In the genomic region with DNA sequence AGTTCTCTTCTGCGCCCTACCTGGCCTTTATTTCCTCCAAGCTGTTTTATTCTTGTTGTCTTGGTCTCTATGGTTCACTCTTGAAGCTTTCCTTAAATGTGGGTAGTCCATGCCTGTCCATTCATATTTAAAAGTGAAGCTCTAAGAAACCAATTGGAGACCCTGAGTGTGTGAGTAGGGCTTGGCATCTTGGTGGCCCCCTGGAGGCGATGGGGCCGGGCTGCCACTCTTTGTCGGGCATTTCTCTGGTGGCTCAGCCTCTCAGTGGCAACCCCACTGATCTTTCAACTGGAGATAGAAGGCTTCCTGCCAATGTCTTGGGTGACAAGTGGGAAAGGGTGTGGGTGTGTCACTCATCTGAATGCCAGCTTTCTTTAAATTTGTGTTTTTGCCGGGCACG, we compare ENCODE assay signal across 24 cellular contexts. TPM values are rescaled to one million over a fixed set of nuclear protein-coding genes. Genes with fewer than 3 reads are reported as not detected.
DNase-seq lines count a peak whose midpoint lies in the region; ATAC-seq, FAIRE-seq and TF ChIP-seq lines count a peak whose summit lies in the region.
"Had no signal": no experiment of that assay in that cellular context is flagged by ENCODE, and none has a peak within 500 bp of the region (broad histone marks: within the 10 kb centered on the region; RNA-seq: fewer than 3 reads in every experiment).

No MANE protein-coding gene starts in this region.

- H3K27ac Mint-ChIP-seq in activated CD8-positive, alpha-beta memory T cell treated with anti-CD3 and anti-CD28 coated beads, Interleukin-2, amount 10 ng/mL, durations not matched to agents 7 days and 5 days = peak overlapping the region; percentile 19
- H3K27ac Mint-ChIP-seq in stimulated activated naive B cell treated with anti-CD40 and anti-IgM and Interleukin-4, amounts not matched to agents 10 μg/mL and 1 μg/mL and 100 μg/mL, for 72 hours = peak overlapping the region; percentile 14
- H3K27ac Mint-ChIP-seq in activated CD4-positive, alpha-beta T cell treated with anti-CD3 and anti-CD28 coated beads for 36 hours = no peak overlapping the region
- H3K27ac Mint-ChIP-seq: activated CD4-positive, alpha-beta T cell treated with anti-CD3 and anti-CD28 coated beads, Interleukin-2, amount 10 ng/mL, durations not matched to agents 7 days and 5 days; brain; T-helper 1 cell treated with Interleukin-12 subunit alpha and Interleukin-12 subunit beta and Interleukin-4 antibody, amounts not matched to agents 30 μg/mL and 1 μg/mL, for 36 hours had no signal

- H3K9me2 ChIP-seq in Loucy (replicated peaks; ENCODE audit: low read depth, low read length) = no peaks in the 10 kb centered on the region

- CTCF ChIA-PET in activated CD8-positive, alpha-beta memory T cell treated with anti-CD3 and anti-CD28 coated beads, Interleukin-2, amount 10 ng/mL, durations not matched to agents 7 days and 5 days (lab: Charles Lee) = interaction anchor here (0.7 to 1.3 kb wide), 5 partner anchors 10 to 101 kb away, joined by 3 to 6 read pairs (median 5); a partner anchor contains a TSS
- CTCF ChIA-PET in GM12878 (lab: Yijun Ruan, JAX) = interaction anchor here (1.5 to 4.2 kb wide), 2 partner anchors 9 to 11 kb away, joined by 5 to 14 read pairs; a partner anchor contains a TSS
- CTCF ChIA-PET in activated CD4-positive, alpha-beta T cell treated with anti-CD3 and anti-CD28 coated beads for 36 hours (lab: Charles Lee) = interaction anchor here (0.6 to 2.9 kb wide), 5 partner anchors 10 to 84 kb away, joined by 3 to 12 read pairs (median 3); no protein-coding TSS in a partner anchor

- H3K4me1 ChIP-seq in Loucy (ENCODE audit: insufficient read depth, low read length, poor library complexity, severe bottlenecking) = no peaks in the 10 kb centered on the region
- no peaks in the 10 kb centered on the region; the same call in 1 of the 2 replicates for H3K4me1 ChIP-seq in GM12878 (ENCODE audit: control insufficient read depth, insufficient read depth, low read length)
- H3K4me1 ChIP-seq: Caco-2, psoas muscle, transverse colon had no signal

- in situ Hi-C loops in GM12878 (cut with MboI) = no loop called here

- BruUV-seq in GM12878 (replicated peaks; lab: Mats Ljungman, UMichigan) = no TSS peak

- H3K4me2 ChIP-seq in Loucy (ENCODE audit: low read depth, low read length, poor library complexity, severe bottlenecking) (no peak overlapping the region), GM12878 (ENCODE audit: control insufficient read depth, insufficient read depth) (no peak overlapping the region)

- H3K27ac ChIP-seq in GM12878 (ENCODE audit: control insufficient read depth, insufficient read depth) = no peak overlapping the region
- H3K27ac ChIP-seq: psoas muscle, stomach, transverse colon had no signal

- FAIRE-seq in GM12878 (lab: Jason Lieb, UNC) = no peak
- FAIRE-seq: RCC 7860 had no signal

- no peaks in the 10 kb centered on the region for H3K79me2 ChIP-seq in Loucy (ENCODE audit: insufficient read depth, low read length)
- no peaks in the 10 kb centered on the region for H3K79me2 ChIP-seq in GM12878 (ENCODE audit: control insufficient read depth, insufficient read depth, low read length)

- no peak for DNase-seq in activated CD8-positive, alpha-beta memory T cell treated with anti-CD3 and anti-CD28 coated beads, Interleukin-2, amount 10 ng/mL, durations not matched to agents 7 days and 5 days
- DNase-seq in activated CD8-positive, alpha-beta memory T cell treated with anti-CD3 and anti-CD28 coated beads for 24 hours = no peak
- DNase-seq in GM12878 (ENCODE audit: low read depth, low spot score) = no peak
- no peak for DNase-seq in stimulated activated naive B cell treated with anti-CD40 and anti-IgM and Interleukin-4, amounts not matched to agents 10 μg/mL and 1 μg/mL and 100 μg/mL, for 72 hours
- DNase-seq in ureter (ENCODE audit: low spot score) = no peak
- no peak for DNase-seq in activated CD4-positive, alpha-beta T cell treated with anti-CD3 and anti-CD28 coated beads for 36 hours
- DNase-seq: activated CD4-positive, alpha-beta T cell treated with anti-CD3 and anti-CD28 coated beads, Interleukin-2, amount 10 ng/mL, durations not matched to agents 7 days and 5 days; activated CD8-positive, alpha-beta memory T cell treated with anti-CD3 and anti-CD28 coated beads, Interleukin-2, amount 50 U/mL, for 48 hours; activated gamma-delta T cell; Caco-2; Karpas-422; NCI-H1048; NCI-H187; NCI-H526; psoas muscle; stomach; transverse colon had no signal

- no peak for TF ChIP-seq POLR2A in GM12878 (IDR thresholded peaks at IDR 0.05; ENCODE audit: low read depth, low read length)

- RAD21 ChIA-PET in GM12878 (lab: Charles Lee; ENCODE audit: unreplicated experiment) = interaction anchor here (0.8 to 1.2 kb wide), 2 partner anchors 10 kb away, joined by 3 read pairs; no protein-coding TSS in a partner anchor

- peaks cover 38% of the 10 kb centered on the region for H3K36me3 Mint-ChIP-seq in activated CD8-positive, alpha-beta memory T cell treated with anti-CD3 and anti-CD28 coated beads, Interleukin-2, amount 10 ng/mL, durations not matched to agents 7 days and 5 days
- H3K36me3 Mint-ChIP-seq in stimulated activated naive B cell treated with anti-CD40 and anti-IgM and Interleukin-4, amounts not matched to agents 10 μg/mL and 1 μg/mL and 100 μg/mL, for 72 hours = peaks cover 55 to 64% of the 10 kb centered on the region in 2 donors
- H3K36me3 Mint-ChIP-seq in activated CD4-positive, alpha-beta T cell treated with anti-CD3 and anti-CD28 coated beads for 36 hours (ENCODE audit: low read depth) = peaks cover 48% of the 10 kb centered on the region

- no peak overlapping the region for H3K9ac ChIP-seq in Loucy (ENCODE audit: low read depth, low read length, poor library complexity, severe bottlenecking)
- H3K9ac ChIP-seq in GM12878 (ENCODE audit: control insufficient read depth, insufficient read depth, low read length) = no peak overlapping the region

- no peak for ATAC-seq in activated CD8-positive, alpha-beta memory T cell treated with anti-CD3 and anti-CD28 coated beads, Interleukin-2, amount 10 ng/mL, durations not matched to agents 7 days and 5 days
- peak; percentile 25; the same call in 1 of the 3 replicates for ATAC-seq in GM12878
- ATAC-seq in stimulated activated naive B cell treated with anti-CD40 and anti-IgM and Interleukin-4, amounts not matched to agents 10 μg/mL and 1 μg/mL and 100 μg/mL, for 72 hours (replicated peaks) = no peak
- no peak for ATAC-seq in GM21526 (IDR thresholded peaks at IDR 0.05; ENCODE audit: low FRiP score, unreplicated experiment)
- ATAC-seq in activated CD4-positive, alpha-beta T cell treated with anti-CD3 and anti-CD28 coated beads for 36 hours = no peak
- ATAC-seq: psoas muscle had no signal

- TF ChIP-seq CTCF in Loucy (conservative IDR thresholded peaks at IDR 0.05; ENCODE audit: low read length) (peak; percentile 54), GM12878 (IDR thresholded peaks at IDR 0.05 in 2 of 3, conservative IDR thresholded peaks at IDR 0.05 in 1 of 3; ENCODE audit: control insufficient read depth in 2 of 3, extremely low read depth in 1 of 3, insufficient read depth in 1 of 3, low read depth in 3 of 3, low read length in 3 of 3) (no peak)

- intact Hi-C loops in GM12878 (cut with micrococcal nuclease; ENCODE audit: unreplicated experiment) = no loop called here
- intact Hi-C loops in activated CD4-positive, alpha-beta T cell treated with anti-CD3 and anti-CD28 coated beads for 36 hours (cut with DNase I, micrococcal nuclease) = no loop called here

- POLR2A ChIA-PET in GM12878 (lab: Charles Lee) = interaction anchor here (0.6 to 3.3 kb wide), 6 partner anchors 10 to 110 kb away, joined by 3 to 21 read pairs (median 5); a partner anchor contains a TSS
- POLR2A ChIA-PET in activated CD4-positive, alpha-beta T cell treated with anti-CD3 and anti-CD28 coated beads for 36 hours (lab: Charles Lee) = interaction anchor here (0.6 to 1.1 kb wide), 2 partner anchors 9 to 1286 kb away, joined by 3 to 4 read pairs; no protein-coding TSS in a partner anchor

- no peak overlapping the region for H3K4me3 Mint-ChIP-seq in activated CD8-positive, alpha-beta memory T cell treated with anti-CD3 and anti-CD28 coated beads, Interleukin-2, amount 10 ng/mL, durations not matched to agents 7 days and 5 days
- no peak overlapping the region for H3K4me3 Mint-ChIP-seq in stimulated activated naive B cell treated with anti-CD40 and anti-IgM and Interleukin-4, amounts not matched to agents 10 μg/mL and 1 μg/mL and 100 μg/mL, for 72 hours
- H3K4me3 Mint-ChIP-seq in activated CD4-positive, alpha-beta T cell treated with anti-CD3 and anti-CD28 coated beads for 36 hours = no peak overlapping the region
- H3K4me3 Mint-ChIP-seq: activated CD4-positive, alpha-beta T cell treated with anti-CD3 and anti-CD28 coated beads, Interleukin-2, amount 10 ng/mL, durations not matched to agents 7 days and 5 days; brain; T-helper 1 cell treated with Interleukin-12 subunit alpha and Interleukin-12 subunit beta and Interleukin-4 antibody, amounts not matched to agents 30 μg/mL and 1 μg/mL, for 36 hours had no signal

- H3K36me3 ChIP-seq in Loucy (ENCODE audit: insufficient read depth, low read length) (peaks cover 26% of the 10 kb centered on the region; the same call in 1 of the 2 replicates), GM12878 (ENCODE audit: control insufficient read depth in 2 of 2, insufficient read depth in 2 of 2, low read length in 1 of 2) (peaks cover 21 to 24% of the 10 kb centered on the region in 2 experiments)

- no peak overlapping the region for H2AFZ ChIP-seq in Loucy (ENCODE audit: low read length)
- H2AFZ ChIP-seq in GM12878 (ENCODE audit: control insufficient read depth, low read depth, low read length) = no peak overlapping the region

- H4K20me1 ChIP-seq in Loucy (ENCODE audit: insufficient read depth, low read length, poor library complexity, severe bottlenecking) (no peaks in the 10 kb centered on the region), GM12878 (ENCODE audit: control insufficient read depth, insufficient read depth) (no peaks in the 10 kb centered on the region)

- H3K9me3 Mint-ChIP-seq in activated CD8-positive, alpha-beta memory T cell treated with anti-CD3 and anti-CD28 coated beads, Interleukin-2, amount 10 ng/mL, durations not matched to agents 7 days and 5 days (ENCODE audit: low read depth) = no peaks in the 10 kb centered on the region
- H3K9me3 Mint-ChIP-seq in stimulated activated naive B cell treated with anti-CD40 and anti-IgM and Interleukin-4, amounts not matched to agents 10 μg/mL and 1 μg/mL and 100 μg/mL, for 72 hours = no peaks in the 10 kb centered on the region
- H3K9me3 Mint-ChIP-seq in activated CD4-positive, alpha-beta T cell treated with anti-CD3 and anti-CD28 coated beads for 36 hours (ENCODE audit: low read depth) = no peaks in the 10 kb centered on the region
- H3K9me3 Mint-ChIP-seq: activated CD4-positive, alpha-beta T cell treated with anti-CD3 and anti-CD28 coated beads, Interleukin-2, amount 10 ng/mL, durations not matched to agents 7 days and 5 days; brain; T-helper 1 cell treated with Interleukin-12 subunit alpha and Interleukin-12 subunit beta and Interleukin-4 antibody, amounts not matched to agents 30 μg/mL and 1 μg/mL, for 36 hours had no signal

- TF ChIP-seq RAD21 in GM12878 (IDR thresholded peaks at IDR 0.05; ENCODE audit: insufficient read depth, low read depth, low read length) = no peak

- H3F3A ChIP-seq in Loucy (ENCODE audit: low read depth) = no peaks in the 10 kb centered on the region; the same call in 1 of the 2 replicates

- no peak for TF ChIP-seq EP300 in GM12878 (IDR thresholded peaks at IDR 0.05; ENCODE audit: borderline replicate concordance in 1 of 2, control insufficient read depth in 1 of 2, low read depth in 2 of 2, low read length in 2 of 2)

- no peak overlapping the region for H3K4me3 ChIP-seq in Loucy (ENCODE audit: low read length, poor library complexity, severe bottlenecking)
- H3K4me3 ChIP-seq in GM12878 = no peak overlapping the region
- H3K4me3 ChIP-seq: lung, psoas muscle, stomach, transverse colon had no signal

- 85% methylated on average over 6 of the region's 6 CpGs for whole genome bisulfite sequencing in GM12878 (ENCODE audit: insufficient coverage, insufficient replicate concordance, low lambda C conversion rate, missing lambda C conversion rate)

- peaks cover 9% of the 10 kb centered on the region for H3K4me1 Mint-ChIP-seq in activated CD8-positive, alpha-beta memory T cell treated with anti-CD3 and anti-CD28 coated beads, Interleukin-2, amount 10 ng/mL, durations not matched to agents 7 days and 5 days
- H3K4me1 Mint-ChIP-seq in stimulated activated naive B cell treated with anti-CD40 and anti-IgM and Interleukin-4, amounts not matched to agents 10 μg/mL and 1 μg/mL and 100 μg/mL, for 72 hours = peaks cover 23 to 44% of the 10 kb centered on the region in 2 donors
- peaks cover 10% of the 10 kb centered on the region for H3K4me1 Mint-ChIP-seq in activated CD4-positive, alpha-beta T cell treated with anti-CD3 and anti-CD28 coated beads for 36 hours
- H3K4me1 Mint-ChIP-seq: brain had no signal

- SMC1A ChIA-PET in GM12878 (lab: Charles Lee; ENCODE audit: uncharacterized antibody, unreplicated experiment) = interaction anchor here (2.2 kb wide), 1 partner anchor 10 kb away, joined by 7 read pairs; a partner anchor contains a TSS

- H3K27me3 ChIP-seq in Loucy (ENCODE audit: insufficient read depth, low read length, poor library complexity, severe bottlenecking) (no peaks in the 10 kb centered on the region), GM12878 (replicated peaks in 1 of 2; ENCODE audit: control insufficient read depth in 2 of 2, insufficient read depth in 2 of 2, low read length in 1 of 2) (no peaks in the 10 kb centered on the region)
- H3K27me3 ChIP-seq: stomach, transverse colon had no signal

- H3K9me3 ChIP-seq in Loucy (ENCODE audit: insufficient read depth, low read depth, low read length) (no peaks in the 10 kb centered on the region), GM12878 (replicated peaks; ENCODE audit: control insufficient read depth, insufficient read depth, low read length) (no peaks in the 10 kb centered on the region)
- H3K9me3 ChIP-seq: Caco-2, psoas muscle, stomach, transverse colon had no signal

- no peaks in the 10 kb centered on the region for H3K27me3 Mint-ChIP-seq in activated CD8-positive, alpha-beta memory T cell treated with anti-CD3 and anti-CD28 coated beads, Interleukin-2, amount 10 ng/mL, durations not matched to agents 7 days and 5 days
- no peaks in the 10 kb centered on the region for H3K27me3 Mint-ChIP-seq in stimulated activated naive B cell treated with anti-CD40 and anti-IgM and Interleukin-4, amounts not matched to agents 10 μg/mL and 1 μg/mL and 100 μg/mL, for 72 hours
- no peaks in the 10 kb centered on the region for H3K27me3 Mint-ChIP-seq in activated CD4-positive, alpha-beta T cell treated with anti-CD3 and anti-CD28 coated beads for 36 hours
- H3K27me3 Mint-ChIP-seq: activated CD4-positive, alpha-beta T cell treated with anti-CD3 and anti-CD28 coated beads, Interleukin-2, amount 10 ng/mL, durations not matched to agents 7 days and 5 days; brain had no signal

RNA-seq across cellular contexts. Expression of a gene that starts 9.1 kb away (rescaled TPM):
- 10 to 100 TPM; 33.4 to 37.1 TPM for total RNA-seq in activated CD8-positive, alpha-beta memory T cell treated with anti-CD3 and anti-CD28 coated beads, Interleukin-2, amount 10 ng/mL, durations not matched to agents 7 days and 5 days
- 29.8 and 33.1 TPM in 2 replicates for total RNA-seq in GM12878 (2013; cell fraction: nucleolus; rRNA removed)
- total RNA-seq in GM12878 (2014; rRNA removed) (39.0 and 43.1 TPM in 2 replicates), GM12878 (2014; rRNA removed; fragmentation: Illumina TruSeq; extraction: Trizol) (17.8 and 19.9 TPM in 2 replicates), GM12878 (2021) (37.7 and 39.2 TPM in 2 replicates), ureter (49.4 TPM)
- polyA plus RNA-seq in GM12878 (2011; ENCODE audit: low read depth) = 51.7 TPM
- polyA plus RNA-seq in GM12878 (2011; rRNA removed) (12.1 and 23.8 TPM in 2 replicates), GM12878 (2014; fragmentation: Illumina TruSeq; extraction: Trizol) (13.0 and 14.3 TPM in 2 replicates), GM12878 (2014; fragmentation: Nextera tagmentation; extraction: Ambion mirVana) (10 to 100 TPM in 1 of 2 experiments, 1 to 10 TPM in 1; 7.1 to 21.3 TPM), GM12878 (2014; rRNA removed) (42.0 and 43.7 TPM in 2 replicates), GM12878 (2016; fragmentation: Nextera tagmentation; extraction: Ambion mirVana) (10 to 100 TPM; 49.9 to 63.0 TPM)
- polyA plus RNA-seq in GM12878 (2011; cell fraction: cytosol; rRNA removed) = 46.6 and 51.8 TPM in 2 replicates
- 127 and 150 TPM in 2 replicates for polyA plus RNA-seq in GM12878 (2011; cell fraction: nucleus; rRNA removed)
- polyA plus RNA-seq in GM12878 (2012) = 58.6 and 62.0 TPM in 2 replicates
- 17.3 and 43.3 TPM in 2 replicates for polyA minus RNA-seq in GM12878 (2011; rRNA and poly(A)+ RNA removed)
- polyA minus RNA-seq in GM12878 (2011; cell fraction: cytosol; rRNA and poly(A)+ RNA removed) = 11.9 and 17.4 TPM in 2 replicates
- 21.6 and 24.4 TPM in 2 replicates for polyA minus RNA-seq in GM12878 (2011; cell fraction: nucleus; rRNA and poly(A)+ RNA removed)
- total RNA-seq in activated CD4-positive, alpha-beta T cell treated with anti-CD3 and anti-CD28 coated beads for 36 hours = 10 to 100 TPM; 23.9 to 27.1 TPM

RNA-seq across cellular contexts. Expression of a gene that starts 9.2 kb away (rescaled TPM):
- 10 to 100 TPM; 83.8 to 84.1 TPM for total RNA-seq in activated CD8-positive, alpha-beta memory T cell treated with anti-CD3 and anti-CD28 coated beads, Interleukin-2, amount 10 ng/mL, durations not matched to agents 7 days and 5 days
- 102 and 104 TPM in 2 replicates for total RNA-seq in GM12878 (2013; cell fraction: nucleolus; rRNA removed)
- total RNA-seq in GM12878 (2014; rRNA removed) (102 and 115 TPM in 2 replicates), GM12878 (2014; rRNA removed; fragmentation: Illumina TruSeq; extraction: Trizol) (31.0 and 37.7 TPM in 2 replicates), GM12878 (2021) (87.7 and 91.0 TPM in 2 replicates), ureter (82.7 TPM)
- polyA plus RNA-seq in GM12878 (2011; ENCODE audit: low read depth) = 12.2 TPM
- polyA plus RNA-seq in GM12878 (2011; rRNA removed) (21.2 and 38.5 TPM in 2 replicates), GM12878 (2014; fragmentation: Illumina TruSeq; extraction: Trizol) (6.0 and 17.0 TPM in 2 replicates), GM12878 (2014; fragmentation: Nextera tagmentation; extraction: Ambion mirVana) (10 to 100 TPM in 1 of 2 experiments, 1 to 10 TPM in 1; 6.7 to 20.9 TPM), GM12878 (2014; rRNA removed) (94.4 and 118 TPM in 2 replicates), GM12878 (2016; fragmentation: Nextera tagmentation; extraction: Ambion mirVana) (10 to 100 TPM; 95.8 to 99.2 TPM)
- polyA plus RNA-seq in GM12878 (2011; cell fraction: cytosol; rRNA removed) = 53.8 and 85.1 TPM in 2 replicates
- polyA plus RNA-seq in GM12878 (2011; cell fraction: nucleus; rRNA removed) = 263 and 319 TPM in 2 replicates
- 55.3 and 55.6 TPM in 2 replicates for polyA plus RNA-seq in GM12878 (2012)
- 22.2 and 53.0 TPM in 2 replicates for polyA minus RNA-seq in GM12878 (2011; rRNA and poly(A)+ RNA removed)
- 34.4 and 40.9 TPM in 2 replicates for polyA minus RNA-seq in GM12878 (2011; cell fraction: cytosol; rRNA and poly(A)+ RNA removed)
- polyA minus RNA-seq in GM12878 (2011; cell fraction: nucleus; rRNA and poly(A)+ RNA removed) = 84.9 and 120 TPM in 2 replicates
- total RNA-seq in activated CD4-positive, alpha-beta T cell treated with anti-CD3 and anti-CD28 coated beads for 36 hours = 10 to 100 TPM; 61.8 to 74.1 TPM

RNA-seq across cellular contexts. Expression of a gene that starts 10.4 kb away (rescaled TPM):
- 100 to 1,000 TPM; 210 to 217 TPM for total RNA-seq in activated CD8-positive, alpha-beta memory T cell treated with anti-CD3 and anti-CD28 coated beads, Interleukin-2, amount 10 ng/mL, durations not matched to agents 7 days and 5 days
- 61.4 and 74.8 TPM in 2 replicates for total RNA-seq in GM12878 (2013; cell fraction: nucleolus; rRNA removed)
- total RNA-seq in GM12878 (2014; rRNA removed) = 122 and 145 TPM in 2 replicates
- 44.4 and 47.3 TPM in 2 replicates for total RNA-seq in GM12878 (2014; rRNA removed; fragmentation: Illumina TruSeq; extraction: Trizol)
- 192 and 211 TPM in 2 replicates for total RNA-seq in GM12878 (2021)
- polyA plus RNA-seq in GM12878 (2011; ENCODE audit: low read depth) = 57.0 TPM
- polyA plus RNA-seq in GM12878 (2011; rRNA removed) = 24.2 and 86.8 TPM in 2 replicates
- polyA plus RNA-seq in GM12878 (2011; cell fraction: cytosol; rRNA removed) = 97.0 and 110 TPM in 2 replicates
- 329 and 373 TPM in 2 replicates for polyA plus RNA-seq in GM12878 (2011; cell fraction: nucleus; rRNA removed)
- polyA plus RNA-seq in GM12878 (2012) = 92.1 and 115 TPM in 2 replicates
- 6.8 and 49.0 TPM in 2 replicates for polyA plus RNA-seq in GM12878 (2014; fragmentation: Illumina TruSeq; extraction: Trizol)
- 1 to 10 TPM; 2.0 to 9.2 TPM for polyA plus RNA-seq in GM12878 (2014; fragmentation: Nextera tagmentation; extraction: Ambion mirVana)
- polyA plus RNA-seq in GM12878 (2014; rRNA removed) = 141 and 191 TPM in 2 replicates
- 100 to 1,000 TPM; 198 to 207 TPM for polyA plus RNA-seq in GM12878 (2016; fragmentation: Nextera tagmentation; extraction: Ambion mirVana)
- 40.8 and 53.4 TPM in 2 replicates for polyA minus RNA-seq in GM12878 (2011; rRNA and poly(A)+ RNA removed)
- 38.1 and 44.0 TPM in 2 replicates for polyA minus RNA-seq in GM12878 (2011; cell fraction: cytosol; rRNA and poly(A)+ RNA removed)
- 37.7 and 55.4 TPM in 2 replicates for polyA minus RNA-seq in GM12878 (2011; cell fraction: nucleus; rRNA and poly(A)+ RNA removed)
- 15.5 TPM for total RNA-seq in ureter
- total RNA-seq in activated CD4-positive, alpha-beta T cell treated with anti-CD3 and anti-CD28 coated beads for 36 hours = 100 to 1,000 TPM; 182 to 184 TPM
- total RNA-seq: H4 had no signal

RNA-seq across cellular contexts. Expression of a gene that starts 13.5 kb away (rescaled TPM):
- total RNA-seq in activated CD8-positive, alpha-beta memory T cell treated with anti-CD3 and anti-CD28 coated beads, Interleukin-2, amount 10 ng/mL, durations not matched to agents 7 days and 5 days = 10 to 100 TPM; 29.7 to 37.0 TPM
- total RNA-seq in GM12878 (2013; cell fraction: nucleolus; rRNA removed) = 16.4 and 16.5 TPM in 2 replicates
- total RNA-seq in GM12878 (2014; rRNA removed) = 19.8 and 26.1 TPM in 2 replicates
- 19.3 and 22.5 TPM in 2 replicates for total RNA-seq in GM12878 (2014; rRNA removed; fragmentation: Illumina TruSeq; extraction: Trizol)
- total RNA-seq in GM12878 (2021) = 33.7 and 36.4 TPM in 2 replicates
- 16.0 TPM for polyA plus RNA-seq in GM12878 (2011; ENCODE audit: low read depth)
- 22.4 and 33.9 TPM in 2 replicates for polyA plus RNA-seq in GM12878 (2011; rRNA removed)
- 25.4 and 48.0 TPM in 2 replicates for polyA plus RNA-seq in GM12878 (2011; cell fraction: cytosol; rRNA removed)
- polyA plus RNA-seq in GM12878 (2011; cell fraction: nucleus; rRNA removed) = 273 and 301 TPM in 2 replicates
- polyA plus RNA-seq in GM12878 (2012) = 47.6 and 50.2 TPM in 2 replicates
- polyA plus RNA-seq in GM12878 (2014; fragmentation: Illumina TruSeq; extraction: Trizol) = 12.0 and 27.8 TPM in 2 replicates
- 1 to 10 TPM; 3.7 to 9.7 TPM for polyA plus RNA-seq in GM12878 (2014; fragmentation: Nextera tagmentation; extraction: Ambion mirVana)
- 64.9 and 70.6 TPM in 2 replicates for polyA plus RNA-seq in GM12878 (2014; rRNA removed)
- polyA plus RNA-seq in GM12878 (2016; fragmentation: Nextera tagmentation; extraction: Ambion mirVana) = 10 to 100 TPM; 32.4 to 35.0 TPM
- polyA minus RNA-seq in GM12878 (2011; rRNA and poly(A)+ RNA removed) = 9.1 and 19.6 TPM in 2 replicates
- 8.3 and 11.1 TPM in 2 replicates for polyA minus RNA-seq in GM12878 (2011; cell fraction: cytosol; rRNA and poly(A)+ RNA removed)
- polyA minus RNA-seq in GM12878 (2011; cell fraction: nucleus; rRNA and poly(A)+ RNA removed) = 16.4 and 23.9 TPM in 2 replicates
- total RNA-seq in ureter = 44.1 TPM
- 10 to 100 TPM; 21.9 to 23.1 TPM for total RNA-seq in activated CD4-positive, alpha-beta T cell treated with anti-CD3 and anti-CD28 coated beads for 36 hours

RNA-seq across cellular contexts. Expression of a gene that starts 17.5 kb away (rescaled TPM):
- total RNA-seq in activated CD8-positive, alpha-beta memory T cell treated with anti-CD3 and anti-CD28 coated beads, Interleukin-2, amount 10 ng/mL, durations not matched to agents 7 days and 5 days = 10 to 100 TPM; 53.4 to 54.8 TPM
- total RNA-seq in GM12878 (2013; cell fraction: nucleolus; rRNA removed) = 8.3 and 9.7 TPM in 2 replicates
- total RNA-seq in GM12878 (2014; rRNA removed) (23.3 and 25.4 TPM in 2 replicates), GM12878 (2014; rRNA removed; fragmentation: Illumina TruSeq; extraction: Trizol) (16.3 and 17.5 TPM in 2 replicates), GM12878 (2021) (75.8 and 81.7 TPM in 2 replicates), ureter (51.6 TPM)
- 81.9 TPM for polyA plus RNA-seq in GM12878 (2011; ENCODE audit: low read depth)
- polyA plus RNA-seq in GM12878 (2011; rRNA removed) (8.4 and 11.1 TPM in 2 replicates), GM12878 (2014; fragmentation: Illumina TruSeq; extraction: Trizol) (17.0 and 24.2 TPM in 2 replicates), GM12878 (2014; fragmentation: Nextera tagmentation; extraction: Ambion mirVana) (10 to 100 TPM in 1 of 2 experiments, 1 to 10 TPM in 1; 7.0 to 28.1 TPM), GM12878 (2014; rRNA removed) (32.8 and 46.0 TPM in 2 replicates), GM12878 (2016; fragmentation: Nextera tagmentation; extraction: Ambion mirVana) (10 to 100 TPM; 12.4 to 12.7 TPM)
- polyA plus RNA-seq in GM12878 (2011; cell fraction: cytosol; rRNA removed) = 15.2 and 15.4 TPM in 2 replicates
- 19.2 and 22.3 TPM in 2 replicates for polyA plus RNA-seq in GM12878 (2011; cell fraction: nucleus; rRNA removed)
- 116 and 119 TPM in 2 replicates for polyA plus RNA-seq in GM12878 (2012)
- polyA minus RNA-seq in GM12878 (2011; rRNA and poly(A)+ RNA removed) = 5.7 and 7.5 TPM in 2 replicates
- polyA minus RNA-seq in GM12878 (2011; cell fraction: cytosol; rRNA and poly(A)+ RNA removed) = 8.7 and 13.7 TPM in 2 replicates
- polyA minus RNA-seq in GM12878 (2011; cell fraction: nucleus; rRNA and poly(A)+ RNA removed) = 3.7 and 3.8 TPM in 2 replicates
- 10 to 100 TPM; 80.0 to 80.3 TPM for total RNA-seq in activated CD4-positive, alpha-beta T cell treated with anti-CD3 and anti-CD28 coated beads for 36 hours
